Comparison of ENCODE assay signal across 29 cellular contexts in genomic region chr12:115749485-115749884, GRCh38.
"Had no signal": no experiment of that assay in that cellular context is flagged by ENCODE, and none has a peak within 500 bp of the region (broad histone marks: within the 10 kb centered on the region; RNA-seq: fewer than 3 reads in every experiment).

No MANE protein-coding gene starts in this region.

- H3K4me1 Mint-ChIP-seq: naive thymus-derived CD8-positive, alpha-beta T cell; stimulated activated naive B cell treated with anti-CD40 and anti-IgM and Interleukin-4, amounts not matched to agents 10 μg/mL and 1 μg/mL and 100 μg/mL, for 72 hours had no signal

- H3K4me3 Mint-ChIP-seq: naive thymus-derived CD8-positive, alpha-beta T cell; nephron progenitor cell; neural progenitor cell; stimulated activated naive B cell treated with anti-CD40 and anti-IgM and Interleukin-4, amounts not matched to agents 10 μg/mL and 1 μg/mL and 100 μg/mL, for 72 hours had no signal

- H3K36me3 Mint-ChIP-seq: naive thymus-derived CD8-positive, alpha-beta T cell; neural progenitor cell; stimulated activated naive B cell treated with anti-CD40 and anti-IgM and Interleukin-4, amounts not matched to agents 10 μg/mL and 1 μg/mL and 100 μg/mL, for 72 hours had no signal

- H3K27ac ChIP-seq: heart right ventricle, hepatocyte, left lung, lower lobe of right lung, neural progenitor cell, neutrophil, ovary, skin epidermis, stomach, testis, thyroid gland, transverse colon, upper lobe of left lung, vagina had no signal

- H3K9me3 Mint-ChIP-seq: nephron progenitor cell; neural progenitor cell; stimulated activated naive B cell treated with anti-CD40 and anti-IgM and Interleukin-4, amounts not matched to agents 10 μg/mL and 1 μg/mL and 100 μg/mL, for 72 hours had no signal

- H3K27me3 ChIP-seq: hepatocyte, neural progenitor cell, ovary, testis, thyroid gland, upper lobe of left lung, vagina had no signal

- H3K36me3 ChIP-seq: heart right ventricle, left lung, lower lobe of right lung, neural progenitor cell, neutrophil, ovary, stomach, thyroid gland, transverse colon, upper lobe of left lung, vagina had no signal

- H3K27ac Mint-ChIP-seq: naive thymus-derived CD8-positive, alpha-beta T cell; nephron progenitor cell; neural progenitor cell; progenitor cell of endocrine pancreas; stimulated activated naive B cell treated with anti-CD40 and anti-IgM and Interleukin-4, amounts not matched to agents 10 μg/mL and 1 μg/mL and 100 μg/mL, for 72 hours had no signal

- H3K9ac ChIP-seq: neural progenitor cell had no signal

- DNase-seq: heart right ventricle; islet precursor cell; left lung; lower lobe of right lung; mammary epithelial cell; mesenchymal stem cell; naive thymus-derived CD8-positive, alpha-beta T cell; nephron progenitor cell; occipital lobe; ovary; retina; right cardiac atrium; stimulated activated CD4-positive, alpha-beta T cell treated with anti-CD3 and anti-CD28 coated beads, Interleukin-12 subunit alpha, Interleukin-12 subunit beta, amount 100 ng/mL, for 4 hours; stimulated activated CD4-positive, alpha-beta T cell treated with anti-CD3 and anti-CD28 coated beads, Interleukin-15, amount 100 ng/mL, for 24 hours; stimulated activated CD4-positive, alpha-beta T cell treated with anti-CD3 and anti-CD28 coated beads, Interleukin-2, amount 100 ng/mL, for 24 hours; stimulated activated CD4-positive, alpha-beta T cell treated with anti-CD3 and anti-CD28 coated beads, Interleukin-4, amount 100 ng/mL, for 1 hour; stimulated activated naive B cell treated with anti-CD40 and anti-IgM and Interleukin-4, amounts not matched to agents 10 μg/mL and 1 μg/mL and 100 μg/mL, for 72 hours; stimulated activated naive CD8-positive, alpha-beta T cell treated with anti-CD3 and anti-CD28 coated beads, Interleukin-15, Interleukin-2, amounts not matched to agents 100 U/mL and 50 U/mL, for 24 hours; stomach; testis; thyroid gland; transverse colon; upper lobe of left lung had no signal

- H3K4me1 ChIP-seq: neural progenitor cell, testis had no signal

- H3K9me3 ChIP-seq: left lung, lower lobe of right lung, neutrophil, ovary, stomach, testis, thyroid gland, transverse colon, upper lobe of left lung, vagina had no signal

- H2AFZ ChIP-seq: hepatocyte, neural progenitor cell had no signal

- H3K4me2 ChIP-seq: hepatocyte, neural progenitor cell had no signal

- H3K4me3 ChIP-seq: heart right ventricle, hepatocyte, left lung, lower lobe of right lung, neural progenitor cell, ovary, skin epidermis, stomach, testis, thyroid gland, transverse colon, upper lobe of left lung, vagina had no signal
